ENCODE assay signal across 2 cellular contexts in genomic region chr7:90276033-90276728, GRCh38.
TF ChIP-seq lines count a peak whose summit lies in the region.

No MANE protein-coding gene starts in this region.

TF ChIP-seq in K562, 482 proteins besides CTCF, POLR2A, EP300 and RAD21 (continued from another document):
- TF ChIP-seq EP400 (IDR thresholded peaks at IDR 0.05) (no peak), ESRRA (IDR thresholded peaks at IDR 0.05; ENCODE audit: borderline replicate concordance, low read depth) (no peak)
- TF ChIP-seq, protein P1, sequence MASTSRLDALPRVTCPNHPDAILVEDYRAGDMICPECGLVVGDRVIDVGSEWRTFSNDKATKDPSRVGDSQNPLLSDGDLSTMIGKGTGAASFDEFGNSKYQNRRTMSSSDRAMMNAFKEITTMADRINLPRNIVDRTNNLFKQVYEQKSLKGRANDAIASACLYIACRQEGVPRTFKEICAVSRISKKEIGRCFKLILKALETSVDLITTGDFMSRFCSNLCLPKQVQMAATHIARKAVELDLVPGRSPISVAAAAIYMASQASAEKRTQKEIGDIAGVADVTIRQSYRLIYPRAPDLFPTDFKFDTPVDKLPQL (IDR thresholded peaks at IDR 0.05; ENCODE audit: extremely low read depth, insufficient read length) = no peak

TF ChIP-seq in liver, 16 proteins besides CTCF, POLR2A, EP300 and RAD21 (continued from another document):
- TF ChIP-seq EGR1 (IDR thresholded peaks at IDR 0.05; ENCODE audit: low read depth in 2 of 2) = no peak
- TF ChIP-seq, protein P2, sequence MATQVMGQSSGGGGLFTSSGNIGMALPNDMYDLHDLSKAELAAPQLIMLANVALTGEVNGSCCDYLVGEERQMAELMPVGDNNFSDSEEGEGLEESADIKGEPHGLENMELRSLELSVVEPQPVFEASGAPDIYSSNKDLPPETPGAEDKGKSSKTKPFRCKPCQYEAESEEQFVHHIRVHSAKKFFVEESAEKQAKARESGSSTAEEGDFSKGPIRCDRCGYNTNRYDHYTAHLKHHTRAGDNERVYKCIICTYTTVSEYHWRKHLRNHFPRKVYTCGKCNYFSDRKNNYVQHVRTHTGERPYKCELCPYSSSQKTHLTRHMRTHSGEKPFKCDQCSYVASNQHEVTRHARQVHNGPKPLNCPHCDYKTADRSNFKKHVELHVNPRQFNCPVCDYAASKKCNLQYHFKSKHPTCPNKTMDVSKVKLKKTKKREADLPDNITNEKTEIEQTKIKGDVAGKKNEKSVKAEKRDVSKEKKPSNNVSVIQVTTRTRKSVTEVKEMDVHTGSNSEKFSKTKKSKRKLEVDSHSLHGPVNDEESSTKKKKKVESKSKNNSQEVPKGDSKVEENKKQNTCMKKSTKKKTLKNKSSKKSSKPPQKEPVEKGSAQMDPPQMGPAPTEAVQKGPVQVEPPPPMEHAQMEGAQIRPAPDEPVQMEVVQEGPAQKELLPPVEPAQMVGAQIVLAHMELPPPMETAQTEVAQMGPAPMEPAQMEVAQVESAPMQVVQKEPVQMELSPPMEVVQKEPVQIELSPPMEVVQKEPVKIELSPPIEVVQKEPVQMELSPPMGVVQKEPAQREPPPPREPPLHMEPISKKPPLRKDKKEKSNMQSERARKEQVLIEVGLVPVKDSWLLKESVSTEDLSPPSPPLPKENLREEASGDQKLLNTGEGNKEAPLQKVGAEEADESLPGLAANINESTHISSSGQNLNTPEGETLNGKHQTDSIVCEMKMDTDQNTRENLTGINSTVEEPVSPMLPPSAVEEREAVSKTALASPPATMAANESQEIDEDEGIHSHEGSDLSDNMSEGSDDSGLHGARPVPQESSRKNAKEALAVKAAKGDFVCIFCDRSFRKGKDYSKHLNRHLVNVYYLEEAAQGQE (IDR thresholded peaks at IDR 0.05) = no peak
- no peak for TF ChIP-seq YY1 (IDR thresholded peaks at IDR 0.05)
- no peak for TF ChIP-seq GABPA (IDR thresholded peaks at IDR 0.05 in 1 of 2, conservative IDR thresholded peaks at IDR 0.05 in 1 of 2)
- peak; percentile 50 for TF ChIP-seq HNF4G (IDR thresholded peaks at IDR 0.05)
- TF ChIP-seq, protein P3, sequence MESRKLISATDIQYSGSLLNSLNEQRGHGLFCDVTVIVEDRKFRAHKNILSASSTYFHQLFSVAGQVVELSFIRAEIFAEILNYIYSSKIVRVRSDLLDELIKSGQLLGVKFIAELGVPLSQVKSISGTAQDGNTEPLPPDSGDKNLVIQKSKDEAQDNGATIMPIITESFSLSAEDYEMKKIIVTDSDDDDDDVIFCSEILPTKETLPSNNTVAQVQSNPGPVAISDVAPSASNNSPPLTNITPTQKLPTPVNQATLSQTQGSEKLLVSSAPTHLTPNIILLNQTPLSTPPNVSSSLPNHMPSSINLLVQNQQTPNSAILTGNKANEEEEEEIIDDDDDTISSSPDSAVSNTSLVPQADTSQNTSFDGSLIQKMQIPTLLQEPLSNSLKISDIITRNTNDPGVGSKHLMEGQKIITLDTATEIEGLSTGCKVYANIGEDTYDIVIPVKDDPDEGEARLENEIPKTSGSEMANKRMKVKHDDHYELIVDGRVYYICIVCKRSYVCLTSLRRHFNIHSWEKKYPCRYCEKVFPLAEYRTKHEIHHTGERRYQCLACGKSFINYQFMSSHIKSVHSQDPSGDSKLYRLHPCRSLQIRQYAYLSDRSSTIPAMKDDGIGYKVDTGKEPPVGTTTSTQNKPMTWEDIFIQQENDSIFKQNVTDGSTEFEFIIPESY (IDR thresholded peaks at IDR 0.05) = no peak
- peak; percentile 72 to 77 for TF ChIP-seq HNF4A (conservative IDR thresholded peaks at IDR 0.05)
- TF ChIP-seq SP1 (IDR thresholded peaks at IDR 0.05) = peak; percentile 47
